Comparison of ENCODE assay signal across 19 cellular contexts in the genomic region with DNA sequence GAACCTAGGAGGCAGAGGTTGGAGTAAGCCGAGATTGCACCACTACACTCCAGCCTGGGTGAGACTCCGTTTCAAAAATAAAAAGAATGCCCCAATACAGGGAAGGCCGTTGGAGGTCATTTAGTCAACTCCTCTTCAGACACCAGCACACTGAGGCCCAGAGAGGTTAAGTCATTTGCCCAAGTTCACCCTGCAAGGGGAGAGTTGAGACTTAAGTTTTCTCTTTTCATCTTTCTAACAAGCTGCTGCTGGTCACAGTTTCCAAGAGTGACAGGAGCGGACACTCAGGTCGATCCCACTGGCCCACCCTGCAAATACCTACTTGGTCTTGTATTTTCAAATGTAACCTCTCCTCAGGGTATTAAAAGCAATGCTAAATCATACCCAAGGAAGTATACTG. TPM values are rescaled to one million over a fixed set of nuclear protein-coding genes. Genes with fewer than 3 reads are reported as not detected.
DNase-seq lines count a peak whose midpoint lies in the region; ATAC-seq and TF ChIP-seq lines count a peak whose summit lies in the region.
"Had no signal": no experiment of that assay in that cellular context is flagged by ENCODE, and none has a peak within 500 bp of the region (broad histone marks: within the 10 kb centered on the region; RNA-seq: fewer than 3 reads in every experiment).

No MANE protein-coding gene starts in this region.

- H3K27me3 ChIP-seq in HCT116 (ENCODE audit: insufficient read depth, low read length) = no peaks in the 10 kb centered on the region
- H3K27me3 ChIP-seq in iPS DF 6.9 (ENCODE audit: control insufficient read depth, insufficient read depth, low read length) = no peaks in the 10 kb centered on the region
- H3K27me3 ChIP-seq in skeletal muscle tissue (ENCODE audit: control insufficient read depth in 3 of 3, insufficient read depth in 3 of 3, low read length in 3 of 3) = no peaks in the 10 kb centered on the region

- peak overlapping the region; percentile 62 for H3K4me2 ChIP-seq in HCT116 (ENCODE audit: low read length)

- H3K79me2 ChIP-seq in HCT116 (ENCODE audit: insufficient read depth, low read length) = no peaks in the 10 kb centered on the region

- no peak for TF ChIP-seq RAD21 in HCT116 (IDR thresholded peaks at IDR 0.05; ENCODE audit: low read depth)

- CTCF ChIA-PET in HCT116 (lab: Charles Lee) = no interaction called here
- CTCF ChIA-PET in WTC11 (lab: Charles Lee) = interaction anchor here (1.6 to 5.3 kb wide), 6 partner anchors 10 to 31 kb away, joined by 5 to 33 read pairs (median 12); partner anchors contain the start of gene VCL

- H3K9me3 ChIP-seq in HCT116 (ENCODE audit: control insufficient read depth in 1 of 2, insufficient read depth in 1 of 2, low read depth in 1 of 2, low read length in 2 of 2) (no peaks in the 10 kb centered on the region), iPS DF 6.9 (ENCODE audit: control insufficient read depth, insufficient read depth, low read length) (no peaks in the 10 kb centered on the region), skeletal muscle tissue (ENCODE audit: control insufficient read depth in 3 of 3, low read length in 3 of 3) (no peaks in the 10 kb centered on the region)

- TF ChIP-seq POLR2A in HCT116 (IDR thresholded peaks at IDR 0.05; ENCODE audit: borderline replicate concordance, extremely low read depth, insufficient read depth, insufficient read length) = no peak

- H3K4me3 Mint-ChIP-seq in WTC11 = peak overlapping the region; percentile 59

- H3K9me2 ChIP-seq in HCT116 (ENCODE audit: insufficient read depth) = no peaks in the 10 kb centered on the region

- H3K27ac Mint-ChIP-seq in WTC11 = peak overlapping the region; percentile 100

- RAD21 ChIA-PET in HCT116 (lab: Charles Lee; ENCODE audit: low non-redundant PET in 1 of 2, low total read pairs in 2 of 2, uncharacterized antibody in 2 of 2, unreplicated experiment in 2 of 2) = no interaction called here

- POLR2A ChIA-PET in HCT116 (lab: Charles Lee) = interaction anchor here (0.7 to 5.8 kb wide), 6 partner anchors 25 to 79 kb away, joined by 3 to 36 read pairs (median 7); no protein-coding TSS in a partner anchor
- POLR2A ChIA-PET in WTC11 (lab: Charles Lee) = interaction anchor here (0.9 to 6.8 kb wide), 5 partner anchors 27 to 56 kb away, joined by 3 to 140 read pairs (median 5); partner anchors contain the start of gene VCL

- H3K27ac ChIP-seq in HCT116 (ENCODE audit: low read depth, low read length) (peak overlapping the region; percentile 100), iPS DF 6.9 (ENCODE audit: low read length) (peak overlapping the region; percentile 92), skeletal muscle tissue (ENCODE audit: low read depth, low read length) (peak overlapping the region; percentile 7)

- intact Hi-C loops in HCT116 (cut with micrococcal nuclease) = no loop called here

- H3K9ac ChIP-seq in HCT116 (ENCODE audit: low read length) (peak overlapping the region; percentile 69), skeletal muscle tissue (ENCODE audit: low read depth in 1 of 3, low read length in 3 of 3) (no peak overlapping the region)

- H3K36me3 ChIP-seq in HCT116 (ENCODE audit: control insufficient read depth in 1 of 2, insufficient read depth in 2 of 2, low read length in 2 of 2) (no peaks in the 10 kb centered on the region), iPS DF 6.9 (ENCODE audit: control insufficient read depth, insufficient read depth, low read length) (no peaks in the 10 kb centered on the region), skeletal muscle tissue (ENCODE audit: control insufficient read depth in 3 of 3, insufficient read depth in 3 of 3, low read length in 3 of 3) (no peaks in the 10 kb centered on the region)

- peak overlapping the region; percentile 59 for H2AFZ ChIP-seq in HCT116 (ENCODE audit: low read depth, low read length, poor library complexity, severe bottlenecking)

- peaks cover 74% of the 10 kb centered on the region for H3K4me1 Mint-ChIP-seq in WTC11

- no TSS peak for BruUV-seq in HCT116 (replicated peaks; lab: Mats Ljungman, UMichigan)

- no peaks in the 10 kb centered on the region for H3K36me3 Mint-ChIP-seq in WTC11
- H3K36me3 Mint-ChIP-seq: naive thymus-derived CD4-positive, alpha-beta T cell had no signal

- ATAC-seq in HCT116 = no peak
- no peak for ATAC-seq in WTC11
- no peak for ATAC-seq in GM21381 (IDR thresholded peaks at IDR 0.05; ENCODE audit: unreplicated experiment)
- no peak for ATAC-seq in GM21423 (IDR thresholded peaks at IDR 0.05; ENCODE audit: unreplicated experiment)
- ATAC-seq: activated CD4-positive, CD25-positive, alpha-beta regulatory T cell treated with anti-CD3 and anti-CD28 coated beads, Interleukin-2, amount 50 U/mL, for 24 hours; left colon had no signal

- H3K4me3 ChIP-seq in HCT116 (replicated peaks in 1 of 2; ENCODE audit: low read depth in 1 of 2, low read length in 2 of 2) (no peak overlapping the region), iPS DF 6.9 (ENCODE audit: low read length) (no peak overlapping the region), skeletal muscle tissue (ENCODE audit: low read length in 3 of 3) (no peak overlapping the region)

- TF ChIP-seq CTCF in HCT116 (IDR thresholded peaks at IDR 0.05 in 2 of 3, conservative IDR thresholded peaks at IDR 0.05 in 1 of 3; ENCODE audit: borderline replicate concordance in 1 of 3, insufficient read depth in 1 of 3, low read depth in 2 of 3, low read length in 2 of 3) (no peak), WTC11 (IDR thresholded peaks at IDR 0.05) (no peak), GM10266 (IDR thresholded peaks at IDR 0.05; ENCODE audit: control insufficient read depth, insufficient read depth, low read depth, missing control alignments) (no peak)

- H4K20me1 ChIP-seq in HCT116 (ENCODE audit: insufficient read depth) = no peaks in the 10 kb centered on the region

- H3K4me1 ChIP-seq in HCT116 (ENCODE audit: control insufficient read depth in 1 of 2, insufficient read depth in 2 of 2, low read length in 2 of 2) (peaks cover 44 to 63% of the 10 kb centered on the region in 2 experiments), iPS DF 6.9 (ENCODE audit: control insufficient read depth, insufficient read depth, low read length) (peaks cover 3% of the 10 kb centered on the region; the same call in 1 of the 2 replicates), skeletal muscle tissue (ENCODE audit: control insufficient read depth in 3 of 3, insufficient read depth in 3 of 3, low read length in 3 of 3) (peaks cover 9 to 23% (median 18%) of the 10 kb centered on the region in 3 donors)

- no peak for DNase-seq in HCT116 (ENCODE audit: low read depth, low spot score)
- DNase-seq in WTC11 (ENCODE audit: low spot score) = no peak
- DNase-seq in iPS DF 6.9 (ENCODE audit: low read depth, low spot score) = no peak
- no peak for DNase-seq in GM10266 (ENCODE audit: extremely low spot score)
- DNase-seq in DMS79 treated with DMSO at 0.1 percent for 48 hours (lab: John Stamatoyannopoulos, UW) = no peak
- DNase-seq: activated naive CD4-positive, alpha-beta T cell treated with anti-CD3 and anti-CD28 coated beads, Interleukin-2, amount 50 U/mL, for 16 hours; Calu3; caudate nucleus; head of caudate nucleus; KBM-7; left colon; naive thymus-derived CD4-positive, alpha-beta T cell; NCI-H2227 treated with DMSO at 0.1 percent for 48 hours; OCI-M1; stimulated activated naive CD4-positive, alpha-beta T cell treated with Interleukin-2 at 50 U/mL for 16 hours had no signal

- no CpG with 5 or more reads among the region's 5 CpGs for WGBS in iPS DF 6.9 (ENCODE audit: insufficient coverage, insufficient read length)

- H3K9me3 Mint-ChIP-seq in WTC11 = no peaks in the 10 kb centered on the region
- H3K9me3 Mint-ChIP-seq: naive thymus-derived CD4-positive, alpha-beta T cell had no signal

- no peaks in the 10 kb centered on the region for H3K27me3 Mint-ChIP-seq in WTC11 (ENCODE audit: low read depth)

TF ChIP-seq in HCT116, 20 proteins besides CTCF, POLR2A, EP300 and RAD21 (continues in another document):
- no peak for TF ChIP-seq TCF7L2 (IDR thresholded peaks at IDR 0.05; ENCODE audit: borderline replicate concordance, extremely low read depth, insufficient read depth, insufficient read length)

TF ChIP-seq in WTC11, 78 proteins besides CTCF, POLR2A, EP300 and RAD21 (continues in another document):
- TF ChIP-seq MAX (CRISPR knock-in tag; IDR thresholded peaks at IDR 0.05) = no peak
- TF ChIP-seq IRF2 (CRISPR knock-in tag; IDR thresholded peaks at IDR 0.05; ENCODE audit: borderline replicate concordance, low read depth) = no peak
- no peak for TF ChIP-seq ZNF423 (CRISPR knock-in tag; IDR thresholded peaks at IDR 0.05)
- TF ChIP-seq ZNF317 (CRISPR knock-in tag; IDR thresholded peaks at IDR 0.05; ENCODE audit: borderline replicate concordance, low read depth) = no peak
- no peak for TF ChIP-seq ETV6 (CRISPR knock-in tag; IDR thresholded peaks at IDR 0.05)
- TF ChIP-seq OVOL2 (CRISPR knock-in tag; IDR thresholded peaks at IDR 0.05; ENCODE audit: borderline replicate concordance) = no peak
- TF ChIP-seq ATF3 (CRISPR knock-in tag; conservative IDR thresholded peaks at IDR 0.05) = no peak
- TF ChIP-seq MXD4 (CRISPR knock-in tag; IDR thresholded peaks at IDR 0.05; ENCODE audit: borderline replicate concordance) = no peak
- TF ChIP-seq JUN (CRISPR knock-in tag; IDR thresholded peaks at IDR 0.05) = no peak

RNA-seq across cellular contexts. Expression of gene VCL, which starts 30.4 kb away (rescaled TPM):
- total RNA-seq in HCT116 (2021; ENCODE audit: unreplicated experiment) = 106 TPM
- 42.1 and 51.9 TPM in 2 replicates for polyA plus RNA-seq in HCT116 (2012)
- total RNA-seq in WTC11 (2021) = 225 to 236 TPM (median 234 TPM) in 3 replicates
- total RNA-seq in skeletal muscle tissue = 83.0 TPM

RNA-seq across cellular contexts. Expression of gene PLAU, which starts 56.6 kb away (rescaled TPM):
- 60.3 TPM for total RNA-seq in HCT116 (2021; ENCODE audit: unreplicated experiment)
- polyA plus RNA-seq in HCT116 (2012) = 103 and 107 TPM in 2 replicates
- total RNA-seq in WTC11 (2021) = 15.0 to 18.0 TPM (median 16.2 TPM) in 3 replicates
- total RNA-seq in skeletal muscle tissue = 21.4 TPM
- polyA plus RNA-seq: naive thymus-derived CD4-positive, alpha-beta T cell had no signal

Comparison
In these comparisons a context has a peak if more than half of its experiments do, and no peak if none do; other contexts are left out.
1. H3K27ac ChIP-seq: peak in every context shown above with its lines; median percentile 100 in HCT116; 92 in iPS DF 6.9; 7 in skeletal muscle tissue.